8 cellular contexts compared by ENCODE assay signal in the genomic region with DNA sequence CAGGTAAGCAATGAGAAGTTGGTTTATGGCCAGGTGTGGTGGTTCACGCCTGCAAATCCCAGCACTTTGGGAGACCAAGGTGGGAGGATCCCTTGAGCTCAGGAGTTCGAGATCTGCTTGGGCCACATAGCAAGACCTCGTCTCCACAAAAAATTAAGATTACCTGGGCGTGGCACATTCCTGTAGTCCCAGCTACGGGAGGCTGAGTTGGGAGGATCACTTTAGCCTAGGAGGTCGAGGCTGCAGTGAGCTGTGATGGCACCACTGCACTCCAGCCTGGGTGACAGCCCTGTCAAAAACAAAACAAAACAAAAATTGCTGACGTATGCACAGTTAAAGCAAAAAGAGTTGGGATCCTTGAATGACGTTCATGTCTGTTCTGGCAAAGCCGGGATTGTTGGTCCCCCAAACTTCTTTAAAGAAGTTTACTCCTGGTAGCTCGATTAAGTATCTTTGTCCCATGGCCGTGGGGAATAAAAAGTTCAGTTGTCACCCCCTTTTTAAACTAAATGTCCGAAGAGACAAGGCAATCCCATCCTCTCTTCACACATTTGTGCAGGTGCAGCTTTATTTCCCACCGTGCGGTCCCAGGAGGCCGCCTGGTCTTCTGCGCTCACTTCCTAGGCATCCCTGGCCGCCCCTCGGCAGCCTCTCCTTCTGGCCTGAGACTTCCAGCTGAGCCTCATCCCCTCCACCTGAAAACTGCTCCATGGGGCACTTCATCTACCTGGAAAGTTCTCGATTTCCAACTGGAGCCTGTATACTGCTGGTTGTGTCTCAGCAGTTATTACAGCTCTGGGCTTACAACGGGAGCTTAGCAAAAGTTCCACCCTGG. TPM values are rescaled to one million over a fixed set of nuclear protein-coding genes. Genes with fewer than 3 reads are reported as not detected.
DNase-seq lines count a peak whose midpoint lies in the region; ATAC-seq and TF ChIP-seq lines count a peak whose summit lies in the region.

No MANE protein-coding gene starts in this region.

- TF ChIP-seq CTCF in breast epithelium (IDR thresholded peaks at IDR 0.05) = no peak
- TF ChIP-seq CTCF in lower lobe of right lung (IDR thresholded peaks at IDR 0.05) = no peak
- no peak for TF ChIP-seq CTCF in upper lobe of right lung (IDR thresholded peaks at IDR 0.05)

- peak overlapping the region; percentile 65 to 91 (median 87) for H3K27ac ChIP-seq in BLaER1 treated with 17β-estradiol and CSF1 and Interleukin-3, amounts not matched to agents 10 nM and 100 nM
- H3K27ac ChIP-seq in breast epithelium = peak overlapping the region; percentile 97 to 99
- H3K27ac ChIP-seq in lower lobe of right lung = peak overlapping the region; percentile 92
- peak overlapping the region; percentile 91 for H3K27ac ChIP-seq in upper lobe of right lung

- H3K9ac ChIP-seq in BLaER1 treated with 17β-estradiol and CSF1 and Interleukin-3, amounts not matched to agents 10 nM and 100 nM = peak overlapping the region; percentile 82 to 94 (median 89)

- no peaks in the 10 kb centered on the region for H3K9me3 ChIP-seq in BLaER1 treated with 17β-estradiol and CSF1 and Interleukin-3, amounts not matched to agents 10 nM and 100 nM (replicated peaks in 1 of 11)
- no peaks in the 10 kb centered on the region for H3K9me3 ChIP-seq in breast epithelium
- no peaks in the 10 kb centered on the region for H3K9me3 ChIP-seq in lower lobe of right lung
- H3K9me3 ChIP-seq in upper lobe of right lung = no peaks in the 10 kb centered on the region

- ATAC-seq in GM19467 (IDR thresholded peaks at IDR 0.05; ENCODE audit: unreplicated experiment) (peak; percentile 4), lower lobe of right lung (peak; percentile 10 to 41), upper lobe of right lung (peak; percentile 2)

- peaks cover 0 to 33% (median 20%) of the 10 kb centered on the region in 11 experiments; a peak in 14 of 22 replicates for H4K20me1 ChIP-seq in BLaER1 treated with 17β-estradiol and CSF1 and Interleukin-3, amounts not matched to agents 10 nM and 100 nM

- no peak for DNase-seq in Jurkat, Clone E6-1 (ENCODE audit: low read depth, low spot score)
- DNase-seq in breast epithelium (ENCODE audit: low spot score in 2 of 2) = no peak
- no peak for DNase-seq in lower lobe of right lung
- DNase-seq in upper lobe of right lung = no peak
- no peak for DNase-seq in NCI-H187 treated with DMSO at 0.1 percent for 48 hours (lab: John Stamatoyannopoulos, UW)
- no peak for DNase-seq in activated CD8-positive, alpha-beta memory T cell treated with anti-CD3 and anti-CD28 coated beads, Interleukin-2, amount 50 U/mL, for 48 hours

- H3K27me3 ChIP-seq in BLaER1 treated with 17β-estradiol and CSF1 and Interleukin-3, amounts not matched to agents 10 nM and 100 nM = no peaks in the 10 kb centered on the region
- H3K27me3 ChIP-seq in breast epithelium = no peaks in the 10 kb centered on the region
- H3K27me3 ChIP-seq in lower lobe of right lung (ENCODE audit: low read depth) = no peaks in the 10 kb centered on the region
- H3K27me3 ChIP-seq in upper lobe of right lung = no peaks in the 10 kb centered on the region

- intact Hi-C loops in breast epithelium (cut with DNase I; ENCODE audit: low total_unique reads) = no loop called here
- intact Hi-C loops in lower lobe of right lung (cut with DNase I) = no loop called here
- intact Hi-C loops in upper lobe of right lung (cut with DNase I) = no loop called here

- peak overlapping the region; percentile 83 to 99 (median 91) for H3K4me2 ChIP-seq in BLaER1 treated with 17β-estradiol and CSF1 and Interleukin-3, amounts not matched to agents 10 nM and 100 nM

- H3K4me3 ChIP-seq in BLaER1 treated with 17β-estradiol and CSF1 and Interleukin-3, amounts not matched to agents 10 nM and 100 nM = peak overlapping the region; percentile 87 to 99 (median 90)
- peak overlapping the region; percentile 65 for H3K4me3 ChIP-seq in Jurkat, Clone E6-1 (ENCODE audit: low read length)
- H3K4me3 ChIP-seq in breast epithelium = peak overlapping the region; percentile 84 to 97 (median 94)
- peak overlapping the region; percentile 87 for H3K4me3 ChIP-seq in lower lobe of right lung
- H3K4me3 ChIP-seq in upper lobe of right lung = peak overlapping the region; percentile 91

- peaks cover 0 to 2% (median 0%) of the 10 kb centered on the region in 11 experiments; a peak in 1 of 22 replicates for H3K36me3 ChIP-seq in BLaER1 treated with 17β-estradiol and CSF1 and Interleukin-3, amounts not matched to agents 10 nM and 100 nM
- no peaks in the 10 kb centered on the region for H3K36me3 ChIP-seq in breast epithelium
- no peaks in the 10 kb centered on the region for H3K36me3 ChIP-seq in lower lobe of right lung
- H3K36me3 ChIP-seq in upper lobe of right lung = no peaks in the 10 kb centered on the region

- TF ChIP-seq POLR2A in breast epithelium (IDR thresholded peaks at IDR 0.05) = no peak

- H3K4me1 ChIP-seq in BLaER1 treated with 17β-estradiol and CSF1 and Interleukin-3, amounts not matched to agents 10 nM and 100 nM = peaks cover 31 to 59% (median 48%) of the 10 kb centered on the region in 10 experiments
- H3K4me1 ChIP-seq in breast epithelium = no peaks in the 10 kb centered on the region
- H3K4me1 ChIP-seq in lower lobe of right lung = peaks cover 33% of the 10 kb centered on the region
- H3K4me1 ChIP-seq in upper lobe of right lung = peaks cover 34% of the 10 kb centered on the region

RNA-seq across cellular contexts. Expression of a gene that starts 0.8 kb away (rescaled TPM):
- 4.3 TPM for polyA plus RNA-seq in Jurkat, Clone E6-1 (2012; ENCODE audit: insufficient read depth, insufficient read length)
- total RNA-seq in breast epithelium = 10 to 100 TPM; 25.3 to 71.4 (median 49.2) TPM
- total RNA-seq in lower lobe of right lung = 34.2 TPM
- total RNA-seq in upper lobe of right lung = 26.3 TPM
